13 cellular contexts compared by ENCODE assay signal in genomic region chr18:30245756-30246515, GRCh38.
"Had no signal": no experiment of that assay in that cellular context is flagged by ENCODE, and none has a peak within 500 bp of the region (broad histone marks: within the 10 kb centered on the region; RNA-seq: fewer than 3 reads in every experiment).

No MANE protein-coding gene starts in this region.

- H3K27ac Mint-ChIP-seq: activated naive CD8-positive, alpha-beta T cell treated with anti-CD3 and anti-CD28 coated beads for 36 hours; activated T-helper 1 cell treated with anti-CD3 and anti-CD28 coated beads, Interleukin-12 subunit alpha, Interleukin-12 subunit beta, Interleukin-2, Interleukin-4 antibody, amounts not matched to agents 30 ng/mL and 10 ng/mL and 1 ng/mL, durations not matched to agents 14 hours and 24 hours and 36 hours; naive thymus-derived CD4-positive, alpha-beta T cell had no signal

- H3K27me3 Mint-ChIP-seq: activated naive CD8-positive, alpha-beta T cell treated with anti-CD3 and anti-CD28 coated beads for 36 hours; naive thymus-derived CD4-positive, alpha-beta T cell had no signal

- H3K9me3 ChIP-seq: tibial nerve, uterus had no signal

- H3K4me3 Mint-ChIP-seq: activated naive CD8-positive, alpha-beta T cell treated with anti-CD3 and anti-CD28 coated beads for 36 hours; activated T-helper 1 cell treated with anti-CD3 and anti-CD28 coated beads, Interleukin-12 subunit alpha, Interleukin-12 subunit beta, Interleukin-2, Interleukin-4 antibody, amounts not matched to agents 30 ng/mL and 10 ng/mL and 1 ng/mL, durations not matched to agents 14 hours and 24 hours and 36 hours; naive thymus-derived CD4-positive, alpha-beta T cell had no signal

- H3K36me3 Mint-ChIP-seq: activated naive CD8-positive, alpha-beta T cell treated with anti-CD3 and anti-CD28 coated beads for 36 hours; naive thymus-derived CD4-positive, alpha-beta T cell had no signal

- DNase-seq: activated CD4-positive, CD25-positive, alpha-beta regulatory T cell treated with anti-CD3 and anti-CD28 coated beads, Interleukin-2, amount 50 U/mL, for 72 hours; activated naive CD8-positive, alpha-beta T cell treated with anti-CD3 and anti-CD28 coated beads for 36 hours; anterior cingulate cortex; left colon; naive thymus-derived CD4-positive, alpha-beta T cell; stimulated activated CD4-positive, alpha-beta T cell treated with anti-CD3 and anti-CD28 coated beads, Interleukin-4, amount 100 ng/mL, for 24 hours; stimulated activated naive CD4-positive, alpha-beta T cell; substantia nigra; T-helper 9 cell; uterus had no signal

- H3K27me3 ChIP-seq: tibial nerve, uterus had no signal

- H3K27ac ChIP-seq: skin epidermis, tibial nerve, uterus had no signal

- H3K4me1 Mint-ChIP-seq: activated naive CD8-positive, alpha-beta T cell treated with anti-CD3 and anti-CD28 coated beads for 36 hours; naive thymus-derived CD4-positive, alpha-beta T cell had no signal

- H3K4me3 ChIP-seq: skin epidermis, tibial nerve, uterus had no signal

- ATAC-seq: left colon; naive thymus-derived CD4-positive, alpha-beta T cell had no signal

- H3K36me3 ChIP-seq: tibial nerve, uterus had no signal
